ENCODE assay signal across 8 cellular contexts in genomic region chr1:53219711-53220110, GRCh38. TPM values are rescaled to one million over a fixed set of nuclear protein-coding genes. Genes with fewer than 3 reads are reported as not detected.
DNase-seq lines count a peak whose midpoint lies in the region; ATAC-seq, FAIRE-seq and TF ChIP-seq lines count a peak whose summit lies in the region.

No MANE protein-coding gene starts in this region.

- RAD21 ChIA-PET in GM12878 (lab: Charles Lee; ENCODE audit: unreplicated experiment) = interaction anchor here (1.1 kb wide), 1 partner anchor 18 kb away, joined by 3 read pairs; the partner anchor contains the start of gene MAGOH

- no peaks in the 10 kb centered on the region for H3K9me3 Mint-ChIP-seq in activated naive CD4-positive, alpha-beta T cell treated with anti-CD3 and anti-CD28 coated beads, Interleukin-2, amount 10 ng/mL, durations not matched to agents 7 days and 5 days
- no peaks in the 10 kb centered on the region for H3K9me3 Mint-ChIP-seq in type B pancreatic cell

- TSS peak; percentile 83 for BruUV-seq in GM12878 (replicated peaks; lab: Mats Ljungman, UMichigan)

- H3K4me3 ChIP-seq in GM12878 = peak overlapping the region; percentile 80
- peak overlapping the region; percentile 68 for H3K4me3 ChIP-seq in lower lobe of right lung

- H3K9me3 ChIP-seq in GM12878 (replicated peaks; ENCODE audit: control insufficient read depth, insufficient read depth, low read length) = no peaks in the 10 kb centered on the region
- H3K9me3 ChIP-seq in lower lobe of right lung = no peaks in the 10 kb centered on the region

- peak overlapping the region; percentile 91 for H3K4me2 ChIP-seq in GM12878 (ENCODE audit: control insufficient read depth, insufficient read depth)

- SMC1A ChIA-PET in GM12878 (lab: Charles Lee; ENCODE audit: uncharacterized antibody, unreplicated experiment) = interaction anchor here (0.7 to 1.2 kb wide), 5 partner anchors 16 to 175 kb away, joined by 3 to 4 read pairs (median 3); no protein-coding TSS in a partner anchor

- TF ChIP-seq RAD21 in GM12878 (IDR thresholded peaks at IDR 0.05; ENCODE audit: insufficient read depth, low read depth, low read length) = no peak

- H3K27me3 ChIP-seq in GM12878 (replicated peaks in 1 of 2; ENCODE audit: control insufficient read depth in 2 of 2, insufficient read depth in 2 of 2, low read length in 1 of 2) (no peaks in the 10 kb centered on the region), lower lobe of right lung (ENCODE audit: low read depth) (no peaks in the 10 kb centered on the region)

- peak overlapping the region; percentile 89 for H3K9ac ChIP-seq in GM12878 (ENCODE audit: control insufficient read depth, insufficient read depth, low read length)

- FAIRE-seq in GM12878 (lab: Jason Lieb, UNC) (no peak), GM12891 (lab: Jason Lieb, UNC) (no peak)

- H3K4me1 ChIP-seq in GM12878 (ENCODE audit: control insufficient read depth, insufficient read depth, low read length) (0 out of 2 replicates have a peak, but pooled peaks cover 4% of the 10 kb centered on the region), lower lobe of right lung (peaks cover 15% of the 10 kb centered on the region)

- WGBS in GM12878 (ENCODE audit: insufficient coverage, insufficient replicate concordance, low lambda C conversion rate, missing lambda C conversion rate) = 20% methylated on average over 8 of the region's 8 CpGs

- H3K4me1 Mint-ChIP-seq in activated naive CD4-positive, alpha-beta T cell treated with anti-CD3 and anti-CD28 coated beads, Interleukin-2, amount 10 ng/mL, durations not matched to agents 7 days and 5 days = peaks cover 25% of the 10 kb centered on the region
- H3K4me1 Mint-ChIP-seq in type B pancreatic cell (ENCODE audit: unreplicated experiment) = peaks cover 17% of the 10 kb centered on the region

- no peaks in the 10 kb centered on the region for H3K27me3 Mint-ChIP-seq in activated naive CD4-positive, alpha-beta T cell treated with anti-CD3 and anti-CD28 coated beads, Interleukin-2, amount 10 ng/mL, durations not matched to agents 7 days and 5 days
- no peaks in the 10 kb centered on the region for H3K27me3 Mint-ChIP-seq in type B pancreatic cell

- POLR2A ChIA-PET in GM12878 (lab: Charles Lee) = interaction anchor here (0.5 to 1.5 kb wide), 6 partner anchors 18 to 894 kb away, joined by 3 to 6 read pairs (median 4); no protein-coding TSS in a partner anchor

- no peak for TF ChIP-seq EP300 in GM12878 (IDR thresholded peaks at IDR 0.05; ENCODE audit: borderline replicate concordance in 1 of 2, control insufficient read depth in 1 of 2, low read depth in 2 of 2, low read length in 2 of 2)

- peaks cover under 1 to 2% of the 10 kb centered on the region in 2 experiments; a peak in 2 of 4 replicates for H3K36me3 ChIP-seq in GM12878 (ENCODE audit: control insufficient read depth in 2 of 2, insufficient read depth in 2 of 2, low read length in 1 of 2)
- peaks cover 25% of the 10 kb centered on the region for H3K36me3 ChIP-seq in lower lobe of right lung

- H3K27ac ChIP-seq in GM12878 (ENCODE audit: control insufficient read depth, insufficient read depth) (peak overlapping the region; percentile 95), lower lobe of right lung (peak overlapping the region; percentile 91)

- peak overlapping the region; percentile 97 for H2AFZ ChIP-seq in GM12878 (ENCODE audit: control insufficient read depth, low read depth, low read length)

- in situ Hi-C loops in GM12878 (cut with MboI) = no loop called here

- intact Hi-C loops in GM12878 (cut with micrococcal nuclease; ENCODE audit: unreplicated experiment) = loop anchor here (1.0 to 2.0 kb wide), 2 partner anchors 19 to 23 kb away; partner anchors contain the start of genes CPT2 and MAGOH
- intact Hi-C loops in lower lobe of right lung (cut with DNase I) = no loop called here

- CTCF ChIA-PET in activated naive CD4-positive, alpha-beta T cell treated with anti-CD3 and anti-CD28 coated beads, Interleukin-2, amount 10 ng/mL, durations not matched to agents 7 days and 5 days (lab: Charles Lee) = no interaction called here
- CTCF ChIA-PET in GM12878 (lab: Yijun Ruan, JAX) = interaction anchor here (1.1 to 1.5 kb wide), 3 partner anchors 16 to 20 kb away, joined by 3 read pairs; no protein-coding TSS in a partner anchor

- no peak for ATAC-seq in GM12878
- no peak for ATAC-seq in lower lobe of right lung
- ATAC-seq in HG02678 (IDR thresholded peaks at IDR 0.05; ENCODE audit: unreplicated experiment) = no peak

- peaks cover 6% of the 10 kb centered on the region for H3K36me3 Mint-ChIP-seq in activated naive CD4-positive, alpha-beta T cell treated with anti-CD3 and anti-CD28 coated beads, Interleukin-2, amount 10 ng/mL, durations not matched to agents 7 days and 5 days
- H3K36me3 Mint-ChIP-seq in type B pancreatic cell = peaks cover 5% of the 10 kb centered on the region

- no peak for TF ChIP-seq POLR2A in GM12878 (IDR thresholded peaks at IDR 0.05; ENCODE audit: low read depth, low read length)
- no peak for TF ChIP-seq POLR2A in GM12891 (IDR thresholded peaks at IDR 0.05; ENCODE audit: low read depth, low read length)

- peak overlapping the region; percentile 87 for H3K4me3 Mint-ChIP-seq in activated naive CD4-positive, alpha-beta T cell treated with anti-CD3 and anti-CD28 coated beads, Interleukin-2, amount 10 ng/mL, durations not matched to agents 7 days and 5 days
- peak overlapping the region; percentile 95 for H3K4me3 Mint-ChIP-seq in type B pancreatic cell

- no peaks in the 10 kb centered on the region for H4K20me1 ChIP-seq in GM12878 (ENCODE audit: control insufficient read depth, insufficient read depth)

- H3K27ac Mint-ChIP-seq in activated naive CD4-positive, alpha-beta T cell treated with anti-CD3 and anti-CD28 coated beads, Interleukin-2, amount 10 ng/mL, durations not matched to agents 7 days and 5 days = peak overlapping the region; percentile 96
- peak overlapping the region; percentile 95 for H3K27ac Mint-ChIP-seq in type B pancreatic cell

- H3K79me2 ChIP-seq in GM12878 (ENCODE audit: control insufficient read depth, insufficient read depth, low read length) = peaks cover 8% of the 10 kb centered on the region

- no peak for TF ChIP-seq CTCF in GM12878 (IDR thresholded peaks at IDR 0.05 in 2 of 3, conservative IDR thresholded peaks at IDR 0.05 in 1 of 3; ENCODE audit: control insufficient read depth in 2 of 3, extremely low read depth in 1 of 3, insufficient read depth in 1 of 3, low read depth in 3 of 3, low read length in 3 of 3)
- TF ChIP-seq CTCF in lower lobe of right lung (IDR thresholded peaks at IDR 0.05) = no peak
- TF ChIP-seq CTCF in type B pancreatic cell (conservative IDR thresholded peaks at IDR 0.05) = no peak

- DNase-seq in activated naive CD4-positive, alpha-beta T cell treated with anti-CD3 and anti-CD28 coated beads, Interleukin-2, amount 10 ng/mL, durations not matched to agents 7 days and 5 days = no peak
- DNase-seq in activated naive CD4-positive, alpha-beta T cell treated with Interleukin-2 at 50 U/mL for 16 hours = no peak
- DNase-seq in GM12878 (ENCODE audit: low read depth, low spot score) = no peak
- no peak for DNase-seq in lower lobe of right lung
- DNase-seq in type B pancreatic cell (ENCODE audit: extremely low spot score, unreplicated experiment) = no peak
- no peak for DNase-seq in GM12891 (ENCODE audit: insufficient read length, low spot score)
- no peak for DNase-seq in activated CD4-positive, alpha-beta T cell treated with anti-CD3 and anti-CD28 coated beads for 4 hours

RNA-seq across cellular contexts. Expression of gene CZIB, which starts 0.7 kb away (rescaled TPM):
- total RNA-seq in GM12878 (2013; cell fraction: nucleolus; rRNA removed) = 69.0 and 71.8 TPM in 2 replicates
- total RNA-seq in GM12878 (2014; rRNA removed) (37.8 and 45.1 TPM in 2 replicates), GM12878 (2014; rRNA removed; fragmentation: Illumina TruSeq; extraction: Trizol) (35.2 and 36.1 TPM in 2 replicates), GM12878 (2021) (32.8 and 38.1 TPM in 2 replicates), lower lobe of right lung (60.2 TPM), type B pancreatic cell (ENCODE audit: low replicate concordance) (36.2 and 72.7 TPM in 2 replicates)
- 34.6 TPM for polyA plus RNA-seq in GM12878 (2011; ENCODE audit: low read depth)
- polyA plus RNA-seq in GM12878 (2011; rRNA removed) (62.9 and 66.8 TPM in 2 replicates), GM12878 (2014; fragmentation: Illumina TruSeq; extraction: Trizol) (43.3 and 43.6 TPM in 2 replicates), GM12878 (2014; fragmentation: Nextera tagmentation; extraction: Ambion mirVana) (10 to 100 TPM; 55.1 to 68.3 TPM), GM12878 (2014; rRNA removed) (41.8 and 45.7 TPM in 2 replicates), GM12878 (2016; fragmentation: Nextera tagmentation; extraction: Ambion mirVana) (10 to 100 TPM; 65.4 to 66.7 TPM)
- 45.0 and 48.2 TPM in 2 replicates for polyA plus RNA-seq in GM12878 (2011; cell fraction: cytosol; rRNA removed)
- 50.8 and 67.9 TPM in 2 replicates for polyA plus RNA-seq in GM12878 (2011; cell fraction: nucleus; rRNA removed)
- polyA plus RNA-seq in GM12878 (2012) = 32.6 and 34.7 TPM in 2 replicates
- 28.1 and 30.6 TPM in 2 replicates for polyA minus RNA-seq in GM12878 (2011; rRNA and poly(A)+ RNA removed)
- polyA minus RNA-seq in GM12878 (2011; cell fraction: cytosol; rRNA and poly(A)+ RNA removed) = 5.1 and 8.4 TPM in 2 replicates
- 39.0 and 53.4 TPM in 2 replicates for polyA minus RNA-seq in GM12878 (2011; cell fraction: nucleus; rRNA and poly(A)+ RNA removed)
- polyA plus RNA-seq in GM12891 (2012; ENCODE audit: low read depth, missing spikeins) = 33.4 TPM

RNA-seq across cellular contexts. Expression of gene MAGOH, which starts 18.6 kb away (rescaled TPM):
- 21.7 and 23.6 TPM in 2 replicates for total RNA-seq in GM12878 (2013; cell fraction: nucleolus; rRNA removed)
- 62.6 and 67.5 TPM in 2 replicates for total RNA-seq in GM12878 (2014; rRNA removed)
- 87.9 and 90.7 TPM in 2 replicates for total RNA-seq in GM12878 (2014; rRNA removed; fragmentation: Illumina TruSeq; extraction: Trizol)
- total RNA-seq in GM12878 (2021) = 66.8 and 70.7 TPM in 2 replicates
- 73.4 TPM for polyA plus RNA-seq in GM12878 (2011; ENCODE audit: low read depth)
- polyA plus RNA-seq in GM12878 (2011; rRNA removed) = 79.4 and 112 TPM in 2 replicates
- polyA plus RNA-seq in GM12878 (2011; cell fraction: cytosol; rRNA removed) = 11.5 and 18.6 TPM in 2 replicates
- polyA plus RNA-seq in GM12878 (2011; cell fraction: nucleus; rRNA removed) = 12.1 and 20.2 TPM in 2 replicates
- polyA plus RNA-seq in GM12878 (2012) = 79.8 and 121 TPM in 2 replicates
- polyA plus RNA-seq in GM12878 (2014; fragmentation: Illumina TruSeq; extraction: Trizol) = 134 and 172 TPM in 2 replicates
- 100 to 1,000 TPM in 1 of 2 experiments, 10 to 100 TPM in 1; 85.4 to 261 TPM for polyA plus RNA-seq in GM12878 (2014; fragmentation: Nextera tagmentation; extraction: Ambion mirVana)
- polyA plus RNA-seq in GM12878 (2014; rRNA removed) = 129 and 140 TPM in 2 replicates
- polyA plus RNA-seq in GM12878 (2016; fragmentation: Nextera tagmentation; extraction: Ambion mirVana) = 10 to 100 TPM; 62.6 to 91.8 TPM
- 14.7 and 20.8 TPM in 2 replicates for polyA minus RNA-seq in GM12878 (2011; rRNA and poly(A)+ RNA removed)
- 11.8 and 17.3 TPM in 2 replicates for polyA minus RNA-seq in GM12878 (2011; cell fraction: cytosol; rRNA and poly(A)+ RNA removed)
- 7.4 and 19.2 TPM in 2 replicates for polyA minus RNA-seq in GM12878 (2011; cell fraction: nucleus; rRNA and poly(A)+ RNA removed)
- 34.4 TPM for total RNA-seq in lower lobe of right lung
- 50.4 and 55.0 TPM in 2 replicates for total RNA-seq in type B pancreatic cell (ENCODE audit: low replicate concordance)
- polyA plus RNA-seq in GM12891 (2012; ENCODE audit: low read depth, missing spikeins) = 125 TPM

RNA-seq across cellular contexts. Expression of gene CPT2, which starts 23.1 kb away (rescaled TPM):
- 19.9 and 21.9 TPM in 2 replicates for total RNA-seq in GM12878 (2013; cell fraction: nucleolus; rRNA removed)
- total RNA-seq in GM12878 (2014; rRNA removed) = 34.6 and 35.1 TPM in 2 replicates
- 21.4 and 23.5 TPM in 2 replicates for total RNA-seq in GM12878 (2014; rRNA removed; fragmentation: Illumina TruSeq; extraction: Trizol)
- total RNA-seq in GM12878 (2021) = 26.9 and 29.4 TPM in 2 replicates
- polyA plus RNA-seq in GM12878 (2011; ENCODE audit: low read depth) = 13.1 TPM
- polyA plus RNA-seq in GM12878 (2011; rRNA removed) = 16.2 and 20.3 TPM in 2 replicates
- 25.0 and 26.3 TPM in 2 replicates for polyA plus RNA-seq in GM12878 (2011; cell fraction: cytosol; rRNA removed)
- polyA plus RNA-seq in GM12878 (2011; cell fraction: nucleus; rRNA removed) = 9.3 and 11.3 TPM in 2 replicates
- polyA plus RNA-seq in GM12878 (2012) = 15.7 and 18.9 TPM in 2 replicates
- polyA plus RNA-seq in GM12878 (2014; fragmentation: Illumina TruSeq; extraction: Trizol) = 29.6 and 30.8 TPM in 2 replicates
- 10 to 100 TPM; 10.1 to 10.9 TPM for polyA plus RNA-seq in GM12878 (2014; fragmentation: Nextera tagmentation; extraction: Ambion mirVana)
- 22.4 and 23.1 TPM in 2 replicates for polyA plus RNA-seq in GM12878 (2014; rRNA removed)
- polyA plus RNA-seq in GM12878 (2016; fragmentation: Nextera tagmentation; extraction: Ambion mirVana) = 10 to 100 TPM; 33.1 to 36.2 TPM
- 20.4 and 22.8 TPM in 2 replicates for polyA minus RNA-seq in GM12878 (2011; rRNA and poly(A)+ RNA removed)
- 6.7 and 7.5 TPM in 2 replicates for polyA minus RNA-seq in GM12878 (2011; cell fraction: cytosol; rRNA and poly(A)+ RNA removed)
- 6.2 and 9.5 TPM in 2 replicates for polyA minus RNA-seq in GM12878 (2011; cell fraction: nucleus; rRNA and poly(A)+ RNA removed)
- total RNA-seq in lower lobe of right lung = 26.3 TPM
- 26.8 and 28.2 TPM in 2 replicates for total RNA-seq in type B pancreatic cell (ENCODE audit: low replicate concordance)
- polyA plus RNA-seq in GM12891 (2012; ENCODE audit: low read depth, missing spikeins) = 18.1 TPM
